ENCODE assay signal across 8 cellular contexts in genomic region chr1:235503333-235504121, GRCh38. TPM values are rescaled to one million over a fixed set of nuclear protein-coding genes. Genes with fewer than 3 reads are reported as not detected.
DNase-seq lines count a peak whose midpoint lies in the region; ATAC-seq and TF ChIP-seq lines count a peak whose summit lies in the region.

No MANE protein-coding gene starts in this region.

- peak; percentile 41 for DNase-seq in AG10803 (ENCODE audit: low read depth)
- DNase-seq in GM13977 (ENCODE audit: low spot score): peak; percentile 42
- DNase-seq in NCI-H526 (lab: John Stamatoyannopoulos, UW): peak; percentile 20 to 59
- peak; percentile 34 to 67 for DNase-seq in activated naive CD4-positive, alpha-beta T cell treated with anti-CD3 and anti-CD28 coated beads, Interleukin-2, amount 50 U/mL, for 72 hours (ENCODE audit: low spot score in 2 of 2)
- peak; percentile 78 for DNase-seq in Right ventricle myocardium superior
- DNase-seq in occipital lobe (lab: John Stamatoyannopoulos, UW): peak; percentile 28
- no peak for DNase-seq in T-helper 9 cell

- no peaks in the 10 kb centered on the region for H3K9me3 Mint-ChIP-seq in activated naive CD4-positive, alpha-beta T cell treated with anti-CD3 and anti-CD28 coated beads, Interleukin-2, amount 50 U/mL, for 72 hours

- H3K4me3 ChIP-seq in AG10803 (ENCODE audit: low read length): peak overlapping the region; percentile 68

- peaks cover 0 to 17% of the 10 kb centered on the region in 2 donors for H3K36me3 Mint-ChIP-seq in activated naive CD4-positive, alpha-beta T cell treated with anti-CD3 and anti-CD28 coated beads, Interleukin-2, amount 50 U/mL, for 72 hours

- in situ Hi-C loops in GM13977 (cut with MboI; ENCODE audit: low pct_unique_long_range_greater_than_20kb, low sequenced_read_pairs, unreplicated experiment): loop anchor here (25.0 kb wide), 1 partner anchor 459 kb away; no protein-coding TSS in a partner anchor

- ATAC-seq in HG03095 (IDR thresholded peaks at IDR 0.05; ENCODE audit: unreplicated experiment) (peak; percentile 8), Right ventricle myocardium superior (ENCODE audit: poor library complexity) (peak; percentile 17)
- ATAC-seq in activated naive CD4-positive, alpha-beta T cell treated with anti-CD3 and anti-CD28 coated beads, Interleukin-2, amount 50 U/mL, for 72 hours: peak in 1 of 2 donors; percentile 9

- H3K27ac Mint-ChIP-seq in activated naive CD4-positive, alpha-beta T cell treated with anti-CD3 and anti-CD28 coated beads, Interleukin-2, amount 50 U/mL, for 72 hours: peak overlapping the region; percentile 96 to 98

- TF ChIP-seq CTCF in AG10803 (conservative IDR thresholded peaks at IDR 0.05; ENCODE audit: low read length) (no peak), GM13977 (IDR thresholded peaks at IDR 0.05; ENCODE audit: extremely low read depth, insufficient read depth, missing control alignments) (no peak)

- intact Hi-C loops in Right ventricle myocardium superior (cut with DNase I): no loop called here

RNA-seq across cellular contexts. Expression of gene B3GALNT2, which starts 0.7 kb away (rescaled TPM):
- total RNA-seq in activated naive CD4-positive, alpha-beta T cell treated with anti-CD3 and anti-CD28 coated beads, Interleukin-2, amount 50 U/mL, for 72 hours: 10 to 100 TPM; 12.3 to 14.9 TPM
- total RNA-seq in Right ventricle myocardium superior: 22.4 TPM
- total RNA-seq in occipital lobe: 20.3 TPM
